8 cellular contexts compared by ENCODE assay signal in the genomic region with DNA sequence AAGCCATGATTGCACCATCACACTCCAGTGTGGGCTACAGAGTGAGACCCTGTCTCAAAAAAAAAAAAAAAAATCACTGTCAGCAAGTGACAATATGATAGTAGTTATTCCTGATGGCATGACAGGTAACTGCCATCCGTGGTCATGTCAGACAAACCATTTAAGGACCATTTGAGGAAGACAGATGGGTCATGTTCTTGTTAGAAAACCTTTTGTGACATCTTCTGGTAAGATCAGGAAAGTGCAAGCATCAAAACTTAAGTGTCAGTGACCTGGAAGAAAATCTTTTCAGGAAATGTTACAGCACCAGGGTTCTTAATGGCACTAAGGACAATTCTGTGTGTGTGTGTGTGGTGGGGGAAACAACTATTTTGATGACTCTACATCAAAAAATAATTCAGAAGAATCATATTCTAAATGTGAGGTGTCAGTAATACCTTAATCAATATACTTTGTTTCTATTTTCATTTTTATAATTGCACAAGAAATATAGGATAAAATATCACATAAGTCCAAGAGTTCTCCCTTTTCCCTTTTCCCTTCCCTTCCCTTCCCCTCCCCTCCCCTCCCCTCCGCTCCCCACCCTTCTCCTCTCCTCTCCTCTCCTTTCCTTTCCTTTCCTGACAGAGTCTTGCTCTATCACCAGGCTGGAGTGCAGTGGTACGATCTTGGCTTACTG. TPM values are rescaled to one million over a fixed set of nuclear protein-coding genes. Genes with fewer than 3 reads are reported as not detected.
DNase-seq lines count a peak whose midpoint lies in the region; ATAC-seq and TF ChIP-seq lines count a peak whose summit lies in the region.

No MANE protein-coding gene starts in this region.

- no peaks in the 10 kb centered on the region for H3K9me2 ChIP-seq in HCT116 (ENCODE audit: insufficient read depth)

- BruUV-seq in HCT116 (replicated peaks; lab: Mats Ljungman, UMichigan): no TSS peak

- H3K27ac ChIP-seq in CD4-positive, CD25-positive, alpha-beta regulatory T cell (ENCODE audit: insufficient read depth, low read length, poor library complexity, severe bottlenecking): no peak overlapping the region
- H3K27ac ChIP-seq in HCT116 (ENCODE audit: low read depth, low read length) (no peak overlapping the region), heart right ventricle (no peak overlapping the region)

- CTCF ChIA-PET in HCT116 (lab: Charles Lee): interaction anchor here (0.9 kb wide), 1 partner anchor 521 kb away, joined by 4 read pairs; a partner anchor contains a TSS

- POLR2A ChIA-PET in HCT116 (lab: Charles Lee): no interaction called here

- H2AFZ ChIP-seq in HCT116 (ENCODE audit: low read depth, low read length, poor library complexity, severe bottlenecking): no peak overlapping the region

- H3K4me2 ChIP-seq in HCT116 (ENCODE audit: low read length): no peak overlapping the region

- no peak overlapping the region for H3K4me3 Mint-ChIP-seq in CD4-positive, CD25-positive, alpha-beta regulatory T cell

- RAD21 ChIA-PET in HCT116 (lab: Charles Lee; ENCODE audit: low non-redundant PET in 1 of 2, low total read pairs in 2 of 2, uncharacterized antibody in 2 of 2, unreplicated experiment in 2 of 2): no interaction called here

- H3K9me3 ChIP-seq in CD4-positive, CD25-positive, alpha-beta regulatory T cell (ENCODE audit: control insufficient read depth in 2 of 2, low read length in 2 of 2): no peaks in the 10 kb centered on the region
- H3K9me3 ChIP-seq in HCT116 (ENCODE audit: control insufficient read depth in 1 of 2, insufficient read depth in 1 of 2, low read depth in 1 of 2, low read length in 2 of 2) (no peaks in the 10 kb centered on the region), heart right ventricle (no peaks in the 10 kb centered on the region)

- peak; percentile 77 for TF ChIP-seq RAD21 in HCT116 (IDR thresholded peaks at IDR 0.05; ENCODE audit: low read depth)

- WGBS in heart right ventricle, 2 donors: 62 to 67% methylated on average over 3 of the region's 3 CpGs

- no peak for TF ChIP-seq POLR2A in HCT116 (IDR thresholded peaks at IDR 0.05; ENCODE audit: borderline replicate concordance, extremely low read depth, insufficient read depth, insufficient read length)

- peaks cover 4% of the 10 kb centered on the region for H3K36me3 ChIP-seq in CD4-positive, CD25-positive, alpha-beta regulatory T cell (ENCODE audit: control insufficient read depth, insufficient read depth, low read length)
- no peaks in the 10 kb centered on the region for H3K36me3 ChIP-seq in HCT116 (ENCODE audit: control insufficient read depth in 1 of 2, insufficient read depth in 2 of 2, low read length in 2 of 2)
- peaks cover 0 to 24% (median 0%) of the 10 kb centered on the region in 9 donors for H3K36me3 ChIP-seq in heart right ventricle

- peaks cover 11% of the 10 kb centered on the region for H3K36me3 Mint-ChIP-seq in CD4-positive, CD25-positive, alpha-beta regulatory T cell

- peak in 2 of 3 donors; percentile 4 to 57 for DNase-seq in CD4-positive, CD25-positive, alpha-beta regulatory T cell
- DNase-seq in HCT116 (ENCODE audit: low read depth, low spot score) (peak; percentile 48), SK-N-DZ (ENCODE audit: low spot score) (peak; percentile 37), heart right ventricle (no peak)
- DNase-seq in stimulated activated CD4-positive, alpha-beta T cell treated with anti-CD3 and anti-CD28 coated beads, Interleukin-2, amount 100 ng/mL, for 48 hours: no peak

- H3K4me3 ChIP-seq in CD4-positive, CD25-positive, alpha-beta regulatory T cell (ENCODE audit: low read depth, low read length): no peak overlapping the region
- H3K4me3 ChIP-seq in HCT116 (replicated peaks in 1 of 2; ENCODE audit: low read depth in 1 of 2, low read length in 2 of 2) (no peak overlapping the region), heart right ventricle (no peak overlapping the region)

- H3K4me1 Mint-ChIP-seq in CD4-positive, CD25-positive, alpha-beta regulatory T cell: peaks cover 4 to 8% (median 5%) of the 10 kb centered on the region in 4 donors

- no peaks in the 10 kb centered on the region for H3K27me3 Mint-ChIP-seq in CD4-positive, CD25-positive, alpha-beta regulatory T cell

- ATAC-seq in CD4-positive, CD25-positive, alpha-beta regulatory T cell (ENCODE audit: low read depth in 2 of 2): no peak
- peak; percentile 65 for ATAC-seq in HCT116
- peak in 4 of 8 donors; percentile 32 to 62 (median 39) for ATAC-seq in heart right ventricle
- ATAC-seq in HG03045 (IDR thresholded peaks at IDR 0.05; ENCODE audit: unreplicated experiment): no peak
- ATAC-seq in GM21723 (IDR thresholded peaks at IDR 0.05; ENCODE audit: unreplicated experiment): no peak
- no peak for ATAC-seq in GM18502 (IDR thresholded peaks at IDR 0.05; ENCODE audit: poor library complexity, unreplicated experiment)

- no peaks in the 10 kb centered on the region for H3K9me3 Mint-ChIP-seq in CD4-positive, CD25-positive, alpha-beta regulatory T cell

- TF ChIP-seq CTCF in HCT116 (IDR thresholded peaks at IDR 0.05 in 2 of 3, conservative IDR thresholded peaks at IDR 0.05 in 1 of 3; ENCODE audit: borderline replicate concordance in 1 of 3, insufficient read depth in 1 of 3, low read depth in 2 of 3, low read length in 2 of 3): peak; percentile 46 to 61 (median 49); a peak in 5 of 6 replicates
- TF ChIP-seq CTCF in heart right ventricle (IDR thresholded peaks at IDR 0.05): peak in 8 of 9 donors; percentile 12 to 62 (median 52)

- no peaks in the 10 kb centered on the region for H3K79me2 ChIP-seq in HCT116 (ENCODE audit: insufficient read depth, low read length)

- no peak overlapping the region for H3K9ac ChIP-seq in HCT116 (ENCODE audit: low read length)

- no peaks in the 10 kb centered on the region for H3K4me1 ChIP-seq in CD4-positive, CD25-positive, alpha-beta regulatory T cell (ENCODE audit: control insufficient read depth, insufficient read depth, low read length, poor library complexity, severe bottlenecking)
- no peaks in the 10 kb centered on the region for H3K4me1 ChIP-seq in HCT116 (ENCODE audit: control insufficient read depth in 1 of 2, insufficient read depth in 2 of 2, low read length in 2 of 2)
- peaks cover 6 to 29% (median 17%) of the 10 kb centered on the region in 9 donors for H3K4me1 ChIP-seq in heart right ventricle

- intact Hi-C loops in HCT116 (cut with micrococcal nuclease): loop anchor here (1.0 to 5.0 kb wide), 5 partner anchors 228 to 522 kb away; a partner anchor contains a TSS
- intact Hi-C loops in heart right ventricle (cut with DNase I): loop anchor here in 8 of 10 donors (1.0 to 10.0 kb wide), 9 partner anchors 92 to 519 kb away; a partner anchor contains a TSS

- no peaks in the 10 kb centered on the region for H3K27me3 ChIP-seq in CD4-positive, CD25-positive, alpha-beta regulatory T cell (ENCODE audit: control insufficient read depth, insufficient read depth, low read length)
- no peaks in the 10 kb centered on the region for H3K27me3 ChIP-seq in HCT116 (ENCODE audit: insufficient read depth, low read length)
- no peaks in the 10 kb centered on the region for H3K27me3 ChIP-seq in heart right ventricle

- H4K20me1 ChIP-seq in HCT116 (ENCODE audit: insufficient read depth): no peaks in the 10 kb centered on the region

- H3K27ac Mint-ChIP-seq in CD4-positive, CD25-positive, alpha-beta regulatory T cell: no peak overlapping the region

TF ChIP-seq in HCT116, 20 proteins besides CTCF, POLR2A, EP300 and RAD21 (continues in another document):
- TF ChIP-seq ZNF274 (IDR thresholded peaks at IDR 0.05; ENCODE audit: low read depth, low read length) (no peak), SRF (IDR thresholded peaks at IDR 0.05; ENCODE audit: low read depth) (no peak), EZH2phosphoT487 (IDR thresholded peaks at IDR 0.05; ENCODE audit: borderline replicate concordance) (no peak), EZH2 (IDR thresholded peaks at IDR 0.05) (no peak), CEBPB (IDR thresholded peaks at IDR 0.05; ENCODE audit: low read depth) (no peak), POLR2AphosphoS5 (IDR thresholded peaks at IDR 0.05; ENCODE audit: low read depth, low read length) (no peak), ZFX (IDR thresholded peaks at IDR 0.05) (no peak), TCF7L2 (IDR thresholded peaks at IDR 0.05; ENCODE audit: borderline replicate concordance, extremely low read depth, insufficient read depth, insufficient read length) (no peak), SIN3A (IDR thresholded peaks at IDR 0.05; ENCODE audit: low read depth) (no peak)
- TF ChIP-seq, protein P1, sequence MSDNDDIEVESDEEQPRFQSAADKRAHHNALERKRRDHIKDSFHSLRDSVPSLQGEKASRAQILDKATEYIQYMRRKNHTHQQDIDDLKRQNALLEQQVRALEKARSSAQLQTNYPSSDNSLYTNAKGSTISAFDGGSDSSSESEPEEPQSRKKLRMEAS (IDR thresholded peaks at IDR 0.05): no peak

RNA-seq across cellular contexts. Expression of a gene that starts 17.8 kb away (rescaled TPM):
- total RNA-seq in CD4-positive, CD25-positive, alpha-beta regulatory T cell: 21.1 TPM
- 10 to 100 TPM; 16.3 to 20.7 (median 18.5) TPM for polyA plus RNA-seq in CD4-positive, CD25-positive, alpha-beta regulatory T cell
- total RNA-seq in HCT116 (2021; ENCODE audit: unreplicated experiment): 12.6 TPM
- polyA plus RNA-seq in HCT116 (2012): 7.9 and 8.8 TPM in 2 replicates
- 21.5 and 29.7 TPM in 2 replicates for polyA plus RNA-seq in SK-N-DZ (2014; cell fraction: cytosol; rRNA removed)
- 17.5 and 31.8 TPM in 2 replicates for polyA plus RNA-seq in SK-N-DZ (2014; cell fraction: nucleus; rRNA removed)
- 1 to 10 TPM; 5.2 to 9.1 (median 6.8) TPM for total RNA-seq in heart right ventricle
- 1 to 10 TPM; 3.6 to 9.7 TPM for polyA plus RNA-seq in heart right ventricle

RNA-seq across cellular contexts. Expression of a gene that starts 43.6 kb away (rescaled TPM):
- not detected for total RNA-seq in CD4-positive, CD25-positive, alpha-beta regulatory T cell
- not detected for polyA plus RNA-seq in CD4-positive, CD25-positive, alpha-beta regulatory T cell
- total RNA-seq in HCT116 (2021; ENCODE audit: unreplicated experiment) (not detected), heart right ventricle (not detected)
- polyA plus RNA-seq in HCT116 (2012): not detected in 2 replicates
- polyA plus RNA-seq in SK-N-DZ (2014; cell fraction: cytosol; rRNA removed): not detected in 2 replicates
- polyA plus RNA-seq in SK-N-DZ (2014; cell fraction: nucleus; rRNA removed): not detected in 2 replicates
- not detected for polyA plus RNA-seq in heart right ventricle

Comparison
In these comparisons a context has a peak if more than half of its experiments do, and no peak if none do; other contexts are left out.
1. DNase-seq: peak in CD4-positive, CD25-positive, alpha-beta regulatory T cell (2 of 3), HCT116 (single experiment) and SK-N-DZ (single experiment); none in heart right ventricle (0 of 2) and stimulated activated CD4-positive, alpha-beta T cell treated with anti-CD3 and anti-CD28 coated beads, Interleukin-2, amount 100 ng/mL, for 48 hours (0 of 2).